In genomic region chr10:20670569-20670968, GRCh38 we compare ENCODE assay signal across 17 cellular contexts.
DNase-seq lines count a peak whose midpoint lies in the region; ATAC-seq and TF ChIP-seq lines count a peak whose summit lies in the region.
"Had no signal": no experiment of that assay in that cellular context is flagged by ENCODE, and none has a peak within 500 bp of the region (broad histone marks: within the 10 kb centered on the region; RNA-seq: fewer than 3 reads in every experiment).

No MANE protein-coding gene starts in this region.

- H3K27ac ChIP-seq in heart left ventricle, result peak overlapping the region in 1 of 12 donors; percentile 6
- H3K27ac ChIP-seq: 22Rv1, A549, BLaER1 had no signal

- no peak for TF ChIP-seq POLR2A in heart left ventricle (IDR thresholded peaks at IDR 0.05)

- 40 to 75% (median 55%) methylated on average over 1 of the region's 1 CpG for WGBS in heart left ventricle, 4 donors

- intact Hi-C loops in Right ventricle myocardium inferior (cut with DNase I), result no loop called here
- intact Hi-C loops in cardiac septum (cut with DNase I), result loop anchor here (5.0 kb wide), 1 partner anchor 43 kb away; no protein-coding TSS in a partner anchor
- intact Hi-C loops in heart left ventricle (cut with DNase I), result loop anchor here in 3 of 10 donors (5.0 kb wide), 4 partner anchors 43 to 853 kb away; partner anchors contain the start of gene PLXDC2 (in 1 of the 3)

- H3K27me3 ChIP-seq in heart left ventricle, result no peaks in the 10 kb centered on the region
- H3K27me3 ChIP-seq: BLaER1 had no signal

- ATAC-seq in Right ventricle myocardium inferior (peak; percentile 56), heart left ventricle (peak in 3 of 4 donors; percentile 46 to 68 (median 55))
- ATAC-seq: A549, GM23338 had no signal

- no peaks in the 10 kb centered on the region for H3K9me3 ChIP-seq in heart left ventricle
- H3K9me3 ChIP-seq: A549, BLaER1 had no signal

- H3K4me3 ChIP-seq in heart left ventricle, result no peak overlapping the region
- H3K4me3 ChIP-seq: A549, BLaER1, GM23338 had no signal

- TF ChIP-seq CTCF in heart left ventricle (IDR thresholded peaks at IDR 0.05), result no peak

- DNase-seq in Right ventricle myocardium inferior (ENCODE audit: missing footprints) (no peak), cardiac septum (ENCODE audit: low spot score) (no peak), heart left ventricle (no peak), myocyte (ENCODE audit: low read depth) (peak; percentile 30), NCI-H187 (lab: John Stamatoyannopoulos, UW) (no peak)
- DNase-seq in stimulated activated CD4-positive, alpha-beta T cell treated with anti-CD3 and anti-CD28 coated beads, Interleukin-1b, Interleukin-23, amount 100 ng/mL, for 48 hours, result no peak
- no peak for DNase-seq in activated effector memory CD4-positive, alpha-beta T cell treated with Interleukin-2 at 50 U/mL for 16 hours
- DNase-seq: AML-193; CD4-positive, alpha-beta memory T cell; DMS153; DMS79 treated with DMSO at 0.1 percent for 48 hours; GF-D8; HCEC 1CT had no signal

- H3K4me1 ChIP-seq in heart left ventricle, result peaks cover 0 to 36% (median 12%) of the 10 kb centered on the region in 12 donors
- H3K4me1 ChIP-seq: A549, BLaER1 had no signal

- H3K36me3 ChIP-seq in heart left ventricle, result no peaks in the 10 kb centered on the region
- H3K36me3 ChIP-seq: BLaER1 had no signal
